Comparison of ENCODE assay signal across 32 cellular contexts in genomic region chr9:120484162-120484561, GRCh38.
"Had no signal": no experiment of that assay in that cellular context is flagged by ENCODE, and none has a peak within 500 bp of the region (broad histone marks: within the 10 kb centered on the region; RNA-seq: fewer than 3 reads in every experiment).

No MANE protein-coding gene starts in this region.

- H3K9ac ChIP-seq: neural progenitor cell had no signal

- DNase-seq: cortex of kidney; dorsolateral prefrontal cortex; effector CD4-positive, alpha-beta T cell; esophagus squamous epithelium; foreskin melanocyte; glutamatergic neuron; heart right ventricle; hippocampal formation; left cardiac atrium; left lung; mesenchymal stem cell; mucosa of descending colon; naive B cell; stimulated activated CD4-positive, alpha-beta T cell treated with anti-CD3 and anti-CD28 coated beads, Interleukin-12 subunit alpha, Interleukin-12 subunit beta, amount 100 ng/mL, for 4 hours; stimulated activated CD4-positive, alpha-beta T cell treated with anti-CD3 and anti-CD28 coated beads, Interleukin-1b, Interleukin-23, amount 100 ng/mL, for 48 hours; stimulated activated CD4-positive, alpha-beta T cell treated with anti-CD3 and anti-CD28 coated beads, Interleukin-4, amount 100 ng/mL, for 1 hour; stimulated activated CD8-positive, alpha-beta memory T cell treated with anti-CD3 and anti-CD28 coated beads, Interleukin-4, amount 100 ng/mL, for 48 hours; stimulated activated naive CD4-positive, alpha-beta T cell; stimulated activated naive CD8-positive, alpha-beta T cell treated with anti-CD3 and anti-CD28 coated beads, Interleukin-15, amount 100 ng/mL, for 72 hours; transverse colon; upper lobe of right lung; uterus had no signal

- H3K9me3 ChIP-seq: esophagus squamous epithelium, heart right ventricle, left lung, mucosa of descending colon, prostate gland, right atrium auricular region, suprapubic skin, transverse colon, upper lobe of right lung, uterus had no signal

- H3K4me3 Mint-ChIP-seq: mesothelial cell of epicardium; naive B cell; natural killer cell treated with Interleukin-12 subunit alpha and Interleukin-12 subunit beta and Interleukin-15 and Interleukin-18, amount 100 ng/mL, for 72 hours; neural progenitor cell; stimulated activated naive CD8-positive, alpha-beta T cell treated with anti-CD3 and anti-CD28 coated beads, Interleukin-15, amount 100 ng/mL, for 72 hours had no signal

- H3K4me3 ChIP-seq: dorsolateral prefrontal cortex, esophagus squamous epithelium, heart right ventricle, left lung, mucosa of descending colon, neural progenitor cell, prostate gland, right atrium auricular region, smooth muscle cell, suprapubic skin, transverse colon, upper lobe of right lung, uterus had no signal

- ATAC-seq: heart right ventricle; left cardiac atrium; left lung; mucosa of descending colon; natural killer cell treated with Interleukin-12 subunit alpha and Interleukin-12 subunit beta and Interleukin-15 and Interleukin-18, amount 100 ng/mL, for 72 hours; sciatic nerve; stimulated activated naive CD8-positive, alpha-beta T cell treated with anti-CD3 and anti-CD28 coated beads, Interleukin-15, amount 100 ng/mL, for 72 hours; upper lobe of right lung had no signal

- H2AFZ ChIP-seq: neural progenitor cell had no signal

- H3K27me3 Mint-ChIP-seq: naive B cell; natural killer cell treated with Interleukin-12 subunit alpha and Interleukin-12 subunit beta and Interleukin-15 and Interleukin-18, amount 100 ng/mL, for 72 hours; stimulated activated naive CD8-positive, alpha-beta T cell treated with anti-CD3 and anti-CD28 coated beads, Interleukin-15, amount 100 ng/mL, for 72 hours had no signal

- H3K4me2 ChIP-seq: neural progenitor cell, smooth muscle cell had no signal

- H3K27me3 ChIP-seq: dorsolateral prefrontal cortex, esophagus squamous epithelium, heart right ventricle, left lung, neural progenitor cell, right atrium auricular region, suprapubic skin, transverse colon, upper lobe of right lung, uterus had no signal

- H3K36me3 ChIP-seq: prostate gland, uterus had no signal

- H3K27ac Mint-ChIP-seq: mesothelial cell of epicardium; natural killer cell treated with Interleukin-12 subunit alpha and Interleukin-12 subunit beta and Interleukin-15 and Interleukin-18, amount 100 ng/mL, for 72 hours; neural progenitor cell had no signal

- H3K4me1 ChIP-seq: neural progenitor cell, prostate gland, transverse colon, upper lobe of right lung, uterus had no signal

- H3K27ac ChIP-seq: dorsolateral prefrontal cortex, epithelial cell of prostate, left lung, neural progenitor cell, prostate gland, right atrium auricular region, suprapubic skin, transverse colon, upper lobe of right lung, uterus had no signal

- H3K4me1 Mint-ChIP-seq: naive B cell; neural progenitor cell; stimulated activated naive CD8-positive, alpha-beta T cell treated with anti-CD3 and anti-CD28 coated beads, Interleukin-15, amount 100 ng/mL, for 72 hours had no signal

- H3K9me3 Mint-ChIP-seq: mesothelial cell of epicardium; naive B cell; natural killer cell treated with Interleukin-12 subunit alpha and Interleukin-12 subunit beta and Interleukin-15 and Interleukin-18, amount 100 ng/mL, for 72 hours; neural progenitor cell; stimulated activated naive CD8-positive, alpha-beta T cell treated with anti-CD3 and anti-CD28 coated beads, Interleukin-15, amount 100 ng/mL, for 72 hours had no signal

- FAIRE-seq: islet of Langerhans had no signal
